2 cellular contexts compared by ENCODE assay signal in the genomic region with DNA sequence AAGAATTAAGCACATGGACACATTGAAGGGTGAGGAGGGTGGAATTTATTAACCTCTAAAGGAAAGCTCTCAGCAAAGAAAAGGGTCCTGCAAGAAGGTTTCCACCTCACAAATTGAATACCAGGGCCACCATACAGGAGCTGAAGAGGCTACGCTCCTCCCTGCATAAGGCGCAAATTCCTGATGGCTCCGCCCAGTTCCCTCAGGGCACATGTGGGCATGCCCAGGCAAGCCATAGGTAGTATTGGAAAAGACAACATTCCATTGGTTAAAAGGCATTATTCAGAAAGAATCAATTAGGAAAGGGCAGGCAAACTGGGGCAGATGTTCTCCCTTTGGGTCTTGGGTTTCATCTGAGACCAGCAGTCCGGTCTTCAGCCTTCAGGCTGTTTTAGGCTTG.
TF ChIP-seq lines count a peak whose summit lies in the region.

No MANE protein-coding gene starts in this region.

TF ChIP-seq in HepG2, 621 proteins besides CTCF, POLR2A, EP300 and RAD21:
- no peak for TF ChIP-seq SUZ12 (IDR thresholded peaks at IDR 0.05; ENCODE audit: low read depth, low read length)
- no peak for TF ChIP-seq ZBTB38 (CRISPR knock-in tag; IDR thresholded peaks at IDR 0.05)
- TF ChIP-seq RCOR2 (CRISPR knock-in tag; IDR thresholded peaks at IDR 0.05), result no peak
- peak; percentile 86; the same call in 1 of the 2 replicates for TF ChIP-seq TP53 (CRISPR knock-in tag; conservative IDR thresholded peaks at IDR 0.05)
- no peak for TF ChIP-seq KLF15 (CRISPR knock-in tag; IDR thresholded peaks at IDR 0.05; ENCODE audit: borderline replicate concordance)
- TF ChIP-seq ZNF761 (CRISPR knock-in tag; conservative IDR thresholded peaks at IDR 0.05), result no peak

TF ChIP-seq in IMR-90, 13 proteins besides CTCF, POLR2A, EP300 and RAD21:
- TF ChIP-seq MXI1 (IDR thresholded peaks at IDR 0.05; ENCODE audit: borderline replicate concordance, low read depth, low read length) (no peak), BHLHE40 (IDR thresholded peaks at IDR 0.05; ENCODE audit: low read depth, low read length) (no peak), RFX5 (IDR thresholded peaks at IDR 0.05; ENCODE audit: low read depth, low read length) (no peak), CEBPB (IDR thresholded peaks at IDR 0.05; ENCODE audit: low read depth, low read length) (no peak), MAZ (IDR thresholded peaks at IDR 0.05; ENCODE audit: borderline replicate concordance, low read depth, low read length) (no peak), NFE2L2 (IDR thresholded peaks at IDR 0.05; ENCODE audit: low read depth, low read length) (no peak), FOS (IDR thresholded peaks at IDR 0.05; ENCODE audit: low read depth, low read length) (no peak), RCOR1 (IDR thresholded peaks at IDR 0.05; ENCODE audit: insufficient replicate concordance, low read length) (no peak), SMC3 (IDR thresholded peaks at IDR 0.05; ENCODE audit: low read depth, low read length) (no peak), MAFK (IDR thresholded peaks at IDR 0.05; ENCODE audit: low read depth, low read length) (no peak), CHD1 (IDR thresholded peaks at IDR 0.05; ENCODE audit: low read depth, low read length) (no peak)
- TF ChIP-seq, protein P1, sequence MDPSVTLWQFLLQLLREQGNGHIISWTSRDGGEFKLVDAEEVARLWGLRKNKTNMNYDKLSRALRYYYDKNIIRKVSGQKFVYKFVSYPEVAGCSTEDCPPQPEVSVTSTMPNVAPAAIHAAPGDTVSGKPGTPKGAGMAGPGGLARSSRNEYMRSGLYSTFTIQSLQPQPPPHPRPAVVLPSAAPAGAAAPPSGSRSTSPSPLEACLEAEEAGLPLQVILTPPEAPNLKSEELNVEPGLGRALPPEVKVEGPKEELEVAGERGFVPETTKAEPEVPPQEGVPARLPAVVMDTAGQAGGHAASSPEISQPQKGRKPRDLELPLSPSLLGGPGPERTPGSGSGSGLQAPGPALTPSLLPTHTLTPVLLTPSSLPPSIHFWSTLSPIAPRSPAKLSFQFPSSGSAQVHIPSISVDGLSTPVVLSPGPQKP (IDR thresholded peaks at IDR 0.05; ENCODE audit: borderline replicate concordance, low read depth, low read length), result no peak
- TF ChIP-seq, protein P2, sequence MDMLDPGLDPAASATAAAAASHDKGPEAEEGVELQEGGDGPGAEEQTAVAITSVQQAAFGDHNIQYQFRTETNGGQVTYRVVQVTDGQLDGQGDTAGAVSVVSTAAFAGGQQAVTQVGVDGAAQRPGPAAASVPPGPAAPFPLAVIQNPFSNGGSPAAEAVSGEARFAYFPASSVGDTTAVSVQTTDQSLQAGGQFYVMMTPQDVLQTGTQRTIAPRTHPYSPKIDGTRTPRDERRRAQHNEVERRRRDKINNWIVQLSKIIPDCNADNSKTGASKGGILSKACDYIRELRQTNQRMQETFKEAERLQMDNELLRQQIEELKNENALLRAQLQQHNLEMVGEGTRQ (IDR thresholded peaks at IDR 0.05; ENCODE audit: low read depth, low read length), result no peak
